In genomic region chr12:77894548-77894947, GRCh38 we compare ENCODE assay signal across 12 cellular contexts.
"Had no signal": no experiment of that assay in that cellular context is flagged by ENCODE, and none has a peak within 500 bp of the region (broad histone marks: within the 10 kb centered on the region; RNA-seq: fewer than 3 reads in every experiment).

No MANE protein-coding gene starts in this region.

- ATAC-seq: psoas muscle; sciatic nerve; stimulated activated naive CD8-positive, alpha-beta T cell treated with anti-CD3 and anti-CD28 coated beads, Interleukin-15, amount 100 ng/mL, for 72 hours had no signal

- H3K4me3 ChIP-seq: dorsolateral prefrontal cortex, hepatocyte, psoas muscle, upper lobe of left lung had no signal

- H3K9me3 Mint-ChIP-seq: neural crest cell had no signal

- H3K4me2 ChIP-seq: hepatocyte had no signal

- H3K27me3 Mint-ChIP-seq: stimulated activated naive CD8-positive, alpha-beta T cell treated with anti-CD3 and anti-CD28 coated beads, Interleukin-15, amount 100 ng/mL, for 72 hours had no signal

- H3K79me2 ChIP-seq: hepatocyte had no signal

- H2AFZ ChIP-seq: hepatocyte had no signal

- H3K9me3 ChIP-seq: psoas muscle, upper lobe of left lung had no signal

- H3K4me3 Mint-ChIP-seq: activated T-helper 1 cell treated with anti-CD3 and anti-CD28 coated beads, Interleukin-12 subunit alpha, Interleukin-12 subunit beta, Interleukin-2, Interleukin-4 antibody, amounts not matched to agents 30 ng/mL and 10 ng/mL and 1 ng/mL, durations not matched to agents 14 hours and 24 hours and 36 hours; neural crest cell; stimulated activated naive CD8-positive, alpha-beta T cell treated with anti-CD3 and anti-CD28 coated beads, Interleukin-15, amount 100 ng/mL, for 72 hours; T-helper 2 cell treated with Interferon-gamma antibody and Interleukin-4, amounts not matched to agents 5 μg/mL and 100 μg/mL, for 36 hours had no signal

- H3K36me3 ChIP-seq: upper lobe of left lung had no signal

- DNase-seq: activated CD4-positive, alpha-beta T cell treated with anti-CD3 and anti-CD28 coated beads, Interleukin-2, amount 50 U/mL, for 1 hour; aorta; erythroblast; psoas muscle; stimulated activated naive CD8-positive, alpha-beta T cell treated with anti-CD3 and anti-CD28 coated beads, Interleukin-15, amount 100 ng/mL, for 72 hours; upper lobe of left lung had no signal

- H3K27ac Mint-ChIP-seq: activated T-helper 1 cell treated with anti-CD3 and anti-CD28 coated beads, Interleukin-12 subunit alpha, Interleukin-12 subunit beta, Interleukin-2, Interleukin-4 antibody, amounts not matched to agents 30 ng/mL and 10 ng/mL and 1 ng/mL, durations not matched to agents 14 hours and 24 hours and 36 hours; stimulated activated naive CD8-positive, alpha-beta T cell treated with anti-CD3 and anti-CD28 coated beads, Interleukin-15, amount 100 ng/mL, for 72 hours; T-helper 2 cell treated with Interferon-gamma antibody and Interleukin-4, amounts not matched to agents 5 μg/mL and 100 μg/mL, for 36 hours had no signal

- H3K4me1 Mint-ChIP-seq: neural crest cell; stimulated activated naive CD8-positive, alpha-beta T cell treated with anti-CD3 and anti-CD28 coated beads, Interleukin-15, amount 100 ng/mL, for 72 hours had no signal

- H3K4me1 ChIP-seq: psoas muscle had no signal

- H3K27ac ChIP-seq: dorsolateral prefrontal cortex, hepatocyte, psoas muscle, upper lobe of left lung had no signal

- H3K27me3 ChIP-seq: dorsolateral prefrontal cortex, hepatocyte, upper lobe of left lung had no signal
